Comparison of ENCODE assay signal across 31 cellular contexts in the genomic region with DNA sequence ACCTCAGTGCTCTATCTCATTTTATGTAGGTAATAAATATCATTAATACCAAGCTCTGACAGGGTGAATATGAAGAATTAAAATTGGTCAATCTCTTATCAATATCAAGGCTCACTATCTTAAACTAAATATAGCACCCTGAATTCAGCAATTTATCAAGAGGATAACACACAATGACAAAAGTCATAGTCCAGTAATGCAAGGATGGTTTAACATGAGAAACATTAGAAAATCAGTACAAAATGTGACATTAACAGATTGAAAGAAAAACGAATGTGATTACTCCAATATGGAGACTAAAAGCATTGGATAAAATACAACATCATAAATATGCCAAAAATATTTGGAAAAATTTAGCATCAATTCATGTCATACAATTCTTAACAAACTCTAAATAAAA.
"Had no signal": no experiment of that assay in that cellular context is flagged by ENCODE, and none has a peak within 500 bp of the region (broad histone marks: within the 10 kb centered on the region; RNA-seq: fewer than 3 reads in every experiment).

No MANE protein-coding gene starts in this region.

- DNase-seq: activated CD4-positive, alpha-beta memory T cell treated with anti-CD3 and anti-CD28 coated beads, Interleukin-2, amount 10 ng/mL, durations not matched to agents 7 days and 5 days; activated CD4-positive, alpha-beta T cell treated with anti-CD3 and anti-CD28 coated beads for 1 hour; activated CD4-positive, alpha-beta T cell treated with anti-CD3 and anti-CD28 coated beads for 36 hours; activated CD4-positive, alpha-beta T cell treated with anti-CD3 and anti-CD28 coated beads for 48 hours; activated CD4-positive, alpha-beta T cell treated with anti-CD3 and anti-CD28 coated beads, Interleukin-2, amount 10 ng/mL, durations not matched to agents 7 days and 5 days; activated CD4-positive, alpha-beta T cell treated with anti-CD3 and anti-CD28 coated beads, Interleukin-2, amount 50 U/mL, for 48 hours; activated CD4-positive, CD25-positive, alpha-beta regulatory T cell; activated CD8-positive, alpha-beta memory T cell treated with anti-CD3 and anti-CD28 coated beads for 24 hours; activated CD8-positive, alpha-beta memory T cell treated with anti-CD3 and anti-CD28 coated beads, Interleukin-2, amount 10 ng/mL, durations not matched to agents 7 days and 5 days; activated CD8-positive, alpha-beta memory T cell treated with anti-CD3 and anti-CD28 coated beads, Interleukin-2, amount 50 U/mL, for 48 hours; activated CD8-positive, alpha-beta T cell treated with anti-CD3 and anti-CD28 coated beads, Interleukin-2, amount 10 ng/mL, durations not matched to agents 7 days and 5 days; activated effector memory CD4-positive, alpha-beta T cell treated with Interleukin-2 at 50 U/mL for 16 hours; activated gamma-delta T cell; activated naive CD4-positive, alpha-beta T cell treated with anti-CD3 and anti-CD28 coated beads, Interleukin-2, amount 10 ng/mL, durations not matched to agents 7 days and 5 days; activated naive CD4-positive, alpha-beta T cell treated with Interleukin-2 at 50 U/mL for 16 hours; activated naive CD8-positive, alpha-beta T cell treated with anti-CD3 and anti-CD28 coated beads, Interleukin-2, amount 10 ng/mL, durations not matched to agents 7 days and 5 days; activated naive CD8-positive, alpha-beta T cell treated with anti-CD3 and anti-CD28 coated beads, Interleukin-2, amount 50 U/mL, for 24 hours; activated T-cell treated with anti-CD3 and anti-CD28 coated beads, Interleukin-2, amount 50 U/mL, for 24 hours; activated T-cell treated with anti-CD3 and anti-CD28 coated beads, Interleukin-2, amount 50 U/mL, for 48 hours; amygdala; anterior cingulate cortex; caudate nucleus; cerebellar nuclear complex; T-helper 2 cell; T-helper 9 cell; WERI-Rb-1 had no signal

- H3K4me3 ChIP-seq: ascending aorta, cardiac muscle cell had no signal

- ATAC-seq: activated CD4-positive, alpha-beta T cell treated with anti-CD3 and anti-CD28 coated beads for 36 hours; activated CD4-positive, CD25-positive, alpha-beta regulatory T cell treated with anti-CD3 and anti-CD28 coated beads, Interleukin-2, amount 50 U/mL, for 24 hours; activated CD8-positive, alpha-beta memory T cell treated with anti-CD3 and anti-CD28 coated beads, Interleukin-2, amount 10 ng/mL, durations not matched to agents 7 days and 5 days; activated CD8-positive, alpha-beta T cell treated with anti-CD3 and anti-CD28 coated beads, Interleukin-2, amount 10 ng/mL, durations not matched to agents 7 days and 5 days; activated naive CD8-positive, alpha-beta T cell treated with anti-CD3 and anti-CD28 coated beads, Interleukin-2, amount 50 U/mL, for 24 hours; WTC11 had no signal

- H3K27me3 ChIP-seq: ascending aorta, cardiac muscle cell had no signal

- H3K36me3 ChIP-seq: ascending aorta, WERI-Rb-1 had no signal

- FAIRE-seq: bronchial epithelial cell had no signal

- H3K27ac ChIP-seq: ascending aorta, cardiac muscle cell, WERI-Rb-1 had no signal

- H3K4me1 ChIP-seq: ascending aorta had no signal
